ENCODE assay signal across 18 cellular contexts in the genomic region with DNA sequence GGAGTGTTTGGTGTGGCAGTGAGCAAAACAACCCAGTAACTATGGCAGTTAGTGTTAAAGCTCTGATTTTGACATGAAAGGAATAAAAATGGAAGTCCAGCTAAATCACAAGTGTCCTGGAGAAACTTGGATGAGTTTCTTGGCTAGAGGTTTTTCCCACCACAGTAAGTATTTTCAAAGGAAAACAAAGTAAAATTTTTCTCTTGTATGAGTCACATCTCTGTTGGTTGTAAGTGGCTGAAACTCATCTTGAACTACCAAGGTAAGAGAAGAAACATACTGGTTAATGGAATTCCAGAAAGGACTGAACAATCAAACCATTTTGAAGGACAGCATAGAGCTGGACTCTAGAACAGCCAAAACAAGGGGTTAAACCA.
A peak's percentile ranks its signal among the peaks of the same experiment; 100 is the strongest.
DNase-seq lines count a peak whose midpoint lies in the region; ATAC-seq and TF ChIP-seq lines count a peak whose summit lies in the region.
"Had no signal": no experiment of that assay in that cellular context is flagged by ENCODE, and none has a peak within 500 bp of the region (broad histone marks: within the 10 kb centered on the region; RNA-seq: fewer than 3 reads in every experiment).

No MANE protein-coding gene starts in this region.

- H3K36me3 Mint-ChIP-seq in osteocyte (ENCODE audit: unreplicated experiment): no peaks in the 10 kb centered on the region
- H3K36me3 Mint-ChIP-seq in activated naive CD4-positive, alpha-beta T cell treated with anti-CD3 and anti-CD28 coated beads, Interleukin-2, amount 10 ng/mL, durations not matched to agents 7 days and 5 days: peaks cover 29% of the 10 kb centered on the region
- H3K36me3 Mint-ChIP-seq: neural progenitor cell had no signal

- no peaks in the 10 kb centered on the region for H3K27me3 Mint-ChIP-seq in osteocyte (ENCODE audit: unreplicated experiment)
- H3K27me3 Mint-ChIP-seq in activated naive CD4-positive, alpha-beta T cell treated with anti-CD3 and anti-CD28 coated beads, Interleukin-2, amount 10 ng/mL, durations not matched to agents 7 days and 5 days: peaks cover 26% of the 10 kb centered on the region

- H3K9me3 Mint-ChIP-seq in osteocyte (ENCODE audit: unreplicated experiment): peaks cover 10% of the 10 kb centered on the region
- peaks cover 5% of the 10 kb centered on the region for H3K9me3 Mint-ChIP-seq in activated naive CD4-positive, alpha-beta T cell treated with anti-CD3 and anti-CD28 coated beads, Interleukin-2, amount 10 ng/mL, durations not matched to agents 7 days and 5 days
- H3K9me3 Mint-ChIP-seq: neural progenitor cell had no signal

- CTCF ChIA-PET in activated naive CD4-positive, alpha-beta T cell treated with anti-CD3 and anti-CD28 coated beads, Interleukin-2, amount 10 ng/mL, durations not matched to agents 7 days and 5 days (lab: Charles Lee): no interaction called here

- H3K4me1 Mint-ChIP-seq in osteocyte (ENCODE audit: unreplicated experiment): peaks cover 74% of the 10 kb centered on the region
- H3K4me1 Mint-ChIP-seq in activated naive CD4-positive, alpha-beta T cell treated with anti-CD3 and anti-CD28 coated beads, Interleukin-2, amount 10 ng/mL, durations not matched to agents 7 days and 5 days: peaks cover 15% of the 10 kb centered on the region

- no peak for TF ChIP-seq CTCF in fibroblast of pulmonary artery (IDR thresholded peaks at IDR 0.05; ENCODE audit: low read length, missing control alignments)
- no peak for TF ChIP-seq CTCF in osteocyte (IDR thresholded peaks at IDR 0.05)

- DNase-seq in ELR (ENCODE audit: low read depth) (peak; percentile 72), adipocyte (ENCODE audit: low read depth) (peak; percentile 47), fibroblast of pulmonary artery (ENCODE audit: low read depth) (peak; percentile 73), osteocyte (ENCODE audit: extremely low spot score, unreplicated experiment) (no peak), NCI-H345 treated with DMSO at 0.1 percent for 48 hours (lab: John Stamatoyannopoulos, UW; ENCODE audit: unreplicated experiment) (no peak)
- DNase-seq in activated naive CD4-positive, alpha-beta T cell treated with anti-CD3 and anti-CD28 coated beads, Interleukin-2, amount 10 ng/mL, durations not matched to agents 7 days and 5 days: no peak
- DNase-seq in activated effector memory CD4-positive, alpha-beta T cell treated with anti-CD3 and anti-CD28 coated beads, Interleukin-2, amount 50 U/mL, for 16 hours: no peak
- DNase-seq: activated gamma-delta T cell; hypothalamus; lower lobe of right lung; NCI-H1105 treated with DMSO at 0.1 percent for 48 hours; NCI-H446; stimulated activated naive CD4-positive, alpha-beta T cell had no signal

- H3K4me3 ChIP-seq in adipocyte (ENCODE audit: low read length) (no peak overlapping the region), fibroblast of pulmonary artery (replicated peaks; ENCODE audit: low read depth, low read length) (no peak overlapping the region)
- H3K4me3 ChIP-seq: cardiac muscle cell, K562, lower lobe of right lung, neural progenitor cell, skin epidermis had no signal

- no peaks in the 10 kb centered on the region for H3K27me3 ChIP-seq in adipocyte (replicated peaks; ENCODE audit: control insufficient read depth, insufficient read depth, low read length)
- H3K27me3 ChIP-seq: cardiac muscle cell, neural progenitor cell had no signal

- H3K9ac ChIP-seq in adipocyte (ENCODE audit: low read length): no peak overlapping the region
- H3K9ac ChIP-seq: neural progenitor cell had no signal

- no peaks in the 10 kb centered on the region for H3K36me3 ChIP-seq in adipocyte (ENCODE audit: control insufficient read depth, insufficient read depth, low read length, severe bottlenecking)
- H3K36me3 ChIP-seq: cardiac muscle cell, lower lobe of right lung, neural progenitor cell had no signal

- H3K4me3 Mint-ChIP-seq in osteocyte (ENCODE audit: unreplicated experiment): no peak overlapping the region
- H3K4me3 Mint-ChIP-seq in activated naive CD4-positive, alpha-beta T cell treated with anti-CD3 and anti-CD28 coated beads, Interleukin-2, amount 10 ng/mL, durations not matched to agents 7 days and 5 days: no peak overlapping the region
- H3K4me3 Mint-ChIP-seq: neural progenitor cell had no signal

- ATAC-seq in GM21381 (IDR thresholded peaks at IDR 0.05; ENCODE audit: unreplicated experiment): no peak
- ATAC-seq: K562, lower lobe of right lung had no signal

- peak overlapping the region; percentile 83 for H3K27ac Mint-ChIP-seq in osteocyte (ENCODE audit: unreplicated experiment)
- H3K27ac Mint-ChIP-seq in activated naive CD4-positive, alpha-beta T cell treated with anti-CD3 and anti-CD28 coated beads, Interleukin-2, amount 10 ng/mL, durations not matched to agents 7 days and 5 days: no peak overlapping the region
- H3K27ac Mint-ChIP-seq: neural progenitor cell had no signal

- H3K9me3 ChIP-seq in adipocyte (ENCODE audit: control insufficient read depth, low read length): no peaks in the 10 kb centered on the region
- H3K9me3 ChIP-seq: lower lobe of right lung had no signal

- peaks cover 39% of the 10 kb centered on the region for H3K4me1 ChIP-seq in adipocyte (ENCODE audit: control insufficient read depth, insufficient read depth, low read length)
- H3K4me1 ChIP-seq: lower lobe of right lung, neural progenitor cell had no signal

Comparison
In these comparisons a context has a peak if more than half of its experiments do, and no peak if none do; other contexts are left out.
1. DNase-seq: peak in ELR (single experiment), adipocyte (single experiment) and fibroblast of pulmonary artery (single experiment); none in osteocyte (single experiment), NCI-H345 treated with DMSO at 0.1 percent for 48 hours (single experiment), activated naive CD4-positive, alpha-beta T cell treated with anti-CD3 and anti-CD28 coated beads, Interleukin-2, amount 10 ng/mL, durations not matched to agents 7 days and 5 days (single experiment) and activated effector memory CD4-positive, alpha-beta T cell treated with anti-CD3 and anti-CD28 coated beads, Interleukin-2, amount 50 U/mL, for 16 hours (single experiment).